ENCODE assay signal across 1 cellular context in the genomic region with DNA sequence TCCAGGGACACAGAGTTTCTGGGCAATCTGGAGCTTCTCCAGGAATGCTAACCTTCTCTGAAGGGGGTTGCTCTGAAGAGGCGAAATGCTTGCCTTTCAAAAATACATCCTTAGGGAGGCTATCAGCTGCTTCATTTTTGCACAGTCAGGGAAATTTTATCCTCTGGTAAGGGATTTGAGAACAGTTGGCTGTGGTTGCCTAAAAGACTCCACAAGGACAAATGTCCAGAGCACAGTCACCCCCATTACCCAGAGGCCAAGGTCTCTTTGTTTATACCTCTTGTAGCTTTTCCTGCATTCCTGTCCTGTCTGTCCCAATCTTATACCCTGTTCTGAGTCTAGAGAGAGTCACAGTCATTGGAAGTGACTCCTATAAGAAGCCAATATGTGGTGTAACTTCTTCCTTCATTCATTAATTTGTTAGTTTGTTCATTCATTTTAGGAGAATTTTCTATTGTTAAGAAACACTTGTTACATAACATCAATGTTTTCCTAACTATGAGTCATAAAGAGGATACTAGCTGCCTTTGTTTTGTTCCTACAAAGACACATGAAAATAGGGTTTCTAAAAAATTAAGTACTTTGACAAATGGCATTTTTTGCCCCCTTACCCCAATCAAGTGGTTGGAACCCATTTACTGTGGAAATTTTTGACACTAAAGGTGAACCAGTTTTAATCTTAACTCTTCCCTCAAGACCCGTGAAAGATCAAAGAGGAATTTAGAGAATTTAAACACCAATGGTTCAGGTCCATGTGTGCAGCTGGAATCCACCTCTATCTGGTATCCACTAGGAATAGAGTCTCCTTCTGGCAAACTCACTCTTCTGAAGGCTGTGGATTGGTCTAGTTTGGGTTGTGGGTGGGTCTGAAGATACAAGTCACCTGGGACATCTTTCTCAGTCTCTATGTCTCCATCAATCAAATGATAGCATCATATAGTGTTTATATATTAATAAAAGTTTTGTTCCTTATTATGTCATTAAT.
TF ChIP-seq lines count a peak whose summit lies in the region.

No MANE protein-coding gene starts in this region.

TF ChIP-seq in HepG2, 621 proteins besides CTCF, POLR2A, EP300 and RAD21 (continued from another document):
- TF ChIP-seq, protein P1, sequence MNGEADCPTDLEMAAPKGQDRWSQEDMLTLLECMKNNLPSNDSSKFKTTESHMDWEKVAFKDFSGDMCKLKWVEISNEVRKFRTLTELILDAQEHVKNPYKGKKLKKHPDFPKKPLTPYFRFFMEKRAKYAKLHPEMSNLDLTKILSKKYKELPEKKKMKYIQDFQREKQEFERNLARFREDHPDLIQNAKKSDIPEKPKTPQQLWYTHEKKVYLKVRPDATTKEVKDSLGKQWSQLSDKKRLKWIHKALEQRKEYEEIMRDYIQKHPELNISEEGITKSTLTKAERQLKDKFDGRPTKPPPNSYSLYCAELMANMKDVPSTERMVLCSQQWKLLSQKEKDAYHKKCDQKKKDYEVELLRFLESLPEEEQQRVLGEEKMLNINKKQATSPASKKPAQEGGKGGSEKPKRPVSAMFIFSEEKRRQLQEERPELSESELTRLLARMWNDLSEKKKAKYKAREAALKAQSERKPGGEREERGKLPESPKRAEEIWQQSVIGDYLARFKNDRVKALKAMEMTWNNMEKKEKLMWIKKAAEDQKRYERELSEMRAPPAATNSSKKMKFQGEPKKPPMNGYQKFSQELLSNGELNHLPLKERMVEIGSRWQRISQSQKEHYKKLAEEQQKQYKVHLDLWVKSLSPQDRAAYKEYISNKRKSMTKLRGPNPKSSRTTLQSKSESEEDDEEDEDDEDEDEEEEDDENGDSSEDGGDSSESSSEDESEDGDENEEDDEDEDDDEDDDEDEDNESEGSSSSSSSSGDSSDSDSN (CRISPR knock-in tag; IDR thresholded peaks at IDR 0.05) = no peak
- TF ChIP-seq, protein P2, sequence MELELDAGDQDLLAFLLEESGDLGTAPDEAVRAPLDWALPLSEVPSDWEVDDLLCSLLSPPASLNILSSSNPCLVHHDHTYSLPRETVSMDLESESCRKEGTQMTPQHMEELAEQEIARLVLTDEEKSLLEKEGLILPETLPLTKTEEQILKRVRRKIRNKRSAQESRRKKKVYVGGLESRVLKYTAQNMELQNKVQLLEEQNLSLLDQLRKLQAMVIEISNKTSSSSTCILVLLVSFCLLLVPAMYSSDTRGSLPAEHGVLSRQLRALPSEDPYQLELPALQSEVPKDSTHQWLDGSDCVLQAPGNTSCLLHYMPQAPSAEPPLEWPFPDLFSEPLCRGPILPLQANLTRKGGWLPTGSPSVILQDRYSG (CRISPR knock-in tag; IDR thresholded peaks at IDR 0.05) = no peak
- no peak for TF ChIP-seq ZBTB8A (CRISPR knock-in tag; IDR thresholded peaks at IDR 0.05; ENCODE audit: borderline replicate concordance, low read depth)
- TF ChIP-seq BCL6 (CRISPR knock-in tag; IDR thresholded peaks at IDR 0.05) = peak; percentile 41; the same call in 1 of the 2 replicates
- peak; percentile 29; the same call in 1 of the 2 replicates for TF ChIP-seq SALL1 (CRISPR knock-in tag; IDR thresholded peaks at IDR 0.05)
- no peak for TF ChIP-seq ZNF839 (CRISPR knock-in tag; IDR thresholded peaks at IDR 0.05; ENCODE audit: borderline replicate concordance)
- no peak for TF ChIP-seq SRSF1 (optimal IDR thresholded peaks at IDR 0.05; ENCODE audit: low read depth, low read length)
- peak; percentile 100 for TF ChIP-seq MAFF (IDR thresholded peaks at IDR 0.05; ENCODE audit: low read depth, low read length)
- no peak for TF ChIP-seq NFYB (CRISPR knock-in tag; IDR thresholded peaks at IDR 0.05)
- peak; percentile 90; the same call in 1 of the 2 replicates for TF ChIP-seq ESRRA (CRISPR knock-in tag; IDR thresholded peaks at IDR 0.05; ENCODE audit: low read depth)
- 0 out of 2 replicates have a peak, but pooled peaks have one; percentile 63 for TF ChIP-seq ZKSCAN8 (CRISPR knock-in tag; IDR thresholded peaks at IDR 0.05; ENCODE audit: borderline replicate concordance)
- TF ChIP-seq SOX5 (CRISPR knock-in tag; IDR thresholded peaks at IDR 0.05; ENCODE audit: borderline replicate concordance) = peak; percentile 91
- peak; percentile 36; the same call in 1 of the 2 replicates for TF ChIP-seq PPARG (CRISPR knock-in tag; conservative IDR thresholded peaks at IDR 0.05)
- no peak for TF ChIP-seq GABPA (IDR thresholded peaks at IDR 0.05; ENCODE audit: low read depth, low read length)
- TF ChIP-seq GABPA (CRISPR knock-in tag; IDR thresholded peaks at IDR 0.05; ENCODE audit: low read depth) = no peak; the same call in 1 of the 2 replicates
- TF ChIP-seq, protein P3, sequence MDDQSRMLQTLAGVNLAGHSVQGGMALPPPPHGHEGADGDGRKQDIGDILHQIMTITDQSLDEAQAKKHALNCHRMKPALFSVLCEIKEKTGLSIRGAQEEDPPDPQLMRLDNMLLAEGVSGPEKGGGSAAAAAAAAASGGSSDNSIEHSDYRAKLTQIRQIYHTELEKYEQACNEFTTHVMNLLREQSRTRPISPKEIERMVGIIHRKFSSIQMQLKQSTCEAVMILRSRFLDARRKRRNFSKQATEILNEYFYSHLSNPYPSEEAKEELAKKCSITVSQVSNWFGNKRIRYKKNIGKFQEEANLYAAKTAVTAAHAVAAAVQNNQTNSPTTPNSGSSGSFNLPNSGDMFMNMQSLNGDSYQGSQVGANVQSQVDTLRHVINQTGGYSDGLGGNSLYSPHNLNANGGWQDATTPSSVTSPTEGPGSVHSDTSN (CRISPR knock-in tag; IDR thresholded peaks at IDR 0.05; ENCODE audit: borderline replicate concordance) = no peak
- TF ChIP-seq RXRB (CRISPR knock-in tag; IDR thresholded peaks at IDR 0.05; ENCODE audit: borderline replicate concordance) = peak; percentile 76
- TF ChIP-seq SNAI1 (CRISPR knock-in tag; IDR thresholded peaks at IDR 0.05; ENCODE audit: borderline replicate concordance) = no peak
- peak; percentile 78 for TF ChIP-seq NR2F6 (IDR thresholded peaks at IDR 0.05)
- TF ChIP-seq NR2F6 (CRISPR knock-in tag; IDR thresholded peaks at IDR 0.05) = peak; percentile 79
- TF ChIP-seq TBP (CRISPR knock-in tag; IDR thresholded peaks at IDR 0.05) = no peak
- peak; percentile 70; the same call in 1 of the 2 replicates for TF ChIP-seq NCOA2 (CRISPR knock-in tag; IDR thresholded peaks at IDR 0.05)
- no peak for TF ChIP-seq ZNF788 (CRISPR knock-in tag; IDR thresholded peaks at IDR 0.05; ENCODE audit: borderline replicate concordance)
- no peak for TF ChIP-seq ZNF552 (CRISPR knock-in tag; IDR thresholded peaks at IDR 0.05; ENCODE audit: borderline replicate concordance)
- TF ChIP-seq, protein P4, sequence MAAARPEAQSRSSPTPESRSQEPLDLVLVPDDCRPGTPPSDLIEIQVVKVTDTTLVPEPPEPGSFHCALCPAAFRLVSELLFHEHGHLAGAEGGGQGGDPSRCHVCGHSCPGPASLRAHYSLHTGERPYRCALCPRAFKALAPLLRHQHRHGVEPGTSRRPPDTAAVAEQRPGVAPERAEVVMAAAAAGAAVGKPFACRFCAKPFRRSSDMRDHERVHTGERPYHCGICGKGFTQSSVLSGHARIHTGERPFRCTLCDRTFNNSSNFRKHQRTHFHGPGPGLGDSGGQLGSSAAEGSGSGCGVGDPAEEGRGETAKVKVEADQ (CRISPR knock-in tag; IDR thresholded peaks at IDR 0.05; ENCODE audit: borderline replicate concordance) = no peak
- TF ChIP-seq ZNF746 (CRISPR knock-in tag; IDR thresholded peaks at IDR 0.05) = no peak
- TF ChIP-seq, protein P5, sequence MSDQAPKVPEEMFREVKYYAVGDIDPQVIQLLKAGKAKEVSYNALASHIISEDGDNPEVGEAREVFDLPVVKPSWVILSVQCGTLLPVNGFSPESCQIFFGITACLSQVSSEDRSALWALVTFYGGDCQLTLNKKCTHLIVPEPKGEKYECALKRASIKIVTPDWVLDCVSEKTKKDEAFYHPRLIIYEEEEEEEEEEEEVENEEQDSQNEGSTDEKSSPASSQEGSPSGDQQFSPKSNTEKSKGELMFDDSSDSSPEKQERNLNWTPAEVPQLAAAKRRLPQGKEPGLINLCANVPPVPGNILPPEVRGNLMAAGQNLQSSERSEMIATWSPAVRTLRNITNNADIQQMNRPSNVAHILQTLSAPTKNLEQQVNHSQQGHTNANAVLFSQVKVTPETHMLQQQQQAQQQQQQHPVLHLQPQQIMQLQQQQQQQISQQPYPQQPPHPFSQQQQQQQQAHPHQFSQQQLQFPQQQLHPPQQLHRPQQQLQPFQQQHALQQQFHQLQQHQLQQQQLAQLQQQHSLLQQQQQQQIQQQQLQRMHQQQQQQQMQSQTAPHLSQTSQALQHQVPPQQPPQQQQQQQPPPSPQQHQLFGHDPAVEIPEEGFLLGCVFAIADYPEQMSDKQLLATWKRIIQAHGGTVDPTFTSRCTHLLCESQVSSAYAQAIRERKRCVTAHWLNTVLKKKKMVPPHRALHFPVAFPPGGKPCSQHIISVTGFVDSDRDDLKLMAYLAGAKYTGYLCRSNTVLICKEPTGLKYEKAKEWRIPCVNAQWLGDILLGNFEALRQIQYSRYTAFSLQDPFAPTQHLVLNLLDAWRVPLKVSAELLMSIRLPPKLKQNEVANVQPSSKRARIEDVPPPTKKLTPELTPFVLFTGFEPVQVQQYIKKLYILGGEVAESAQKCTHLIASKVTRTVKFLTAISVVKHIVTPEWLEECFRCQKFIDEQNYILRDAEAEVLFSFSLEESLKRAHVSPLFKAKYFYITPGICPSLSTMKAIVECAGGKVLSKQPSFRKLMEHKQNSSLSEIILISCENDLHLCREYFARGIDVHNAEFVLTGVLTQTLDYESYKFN (CRISPR knock-in tag; conservative IDR thresholded peaks at IDR 0.05) = peak; percentile 80; the same call in 1 of the 2 replicates
- peak; percentile 88 for TF ChIP-seq FOSL2 (CRISPR knock-in tag; IDR thresholded peaks at IDR 0.05)
- no peak for TF ChIP-seq ARID2 (CRISPR knock-in tag; IDR thresholded peaks at IDR 0.05; ENCODE audit: borderline replicate concordance)
- TF ChIP-seq, protein P6, sequence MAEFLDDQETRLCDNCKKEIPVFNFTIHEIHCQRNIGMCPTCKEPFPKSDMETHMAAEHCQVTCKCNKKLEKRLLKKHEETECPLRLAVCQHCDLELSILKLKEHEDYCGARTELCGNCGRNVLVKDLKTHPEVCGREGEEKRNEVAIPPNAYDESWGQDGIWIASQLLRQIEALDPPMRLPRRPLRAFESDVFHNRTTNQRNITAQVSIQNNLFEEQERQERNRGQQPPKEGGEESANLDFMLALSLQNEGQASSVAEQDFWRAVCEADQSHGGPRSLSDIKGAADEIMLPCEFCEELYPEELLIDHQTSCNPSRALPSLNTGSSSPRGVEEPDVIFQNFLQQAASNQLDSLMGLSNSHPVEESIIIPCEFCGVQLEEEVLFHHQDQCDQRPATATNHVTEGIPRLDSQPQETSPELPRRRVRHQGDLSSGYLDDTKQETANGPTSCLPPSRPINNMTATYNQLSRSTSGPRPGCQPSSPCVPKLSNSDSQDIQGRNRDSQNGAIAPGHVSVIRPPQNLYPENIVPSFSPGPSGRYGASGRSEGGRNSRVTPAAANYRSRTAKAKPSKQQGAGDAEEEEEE (CRISPR knock-in tag; IDR thresholded peaks at IDR 0.05; ENCODE audit: borderline replicate concordance) = no peak
- TF ChIP-seq ZNF33B (CRISPR knock-in tag; IDR thresholded peaks at IDR 0.05) = no peak
- no peak for TF ChIP-seq TAF1 (CRISPR knock-in tag; IDR thresholded peaks at IDR 0.05)
- TF ChIP-seq ZNF619 (CRISPR knock-in tag; IDR thresholded peaks at IDR 0.05) = no peak
- peak; percentile 37; the same call in 1 of the 2 replicates for TF ChIP-seq DPF2 (CRISPR knock-in tag; IDR thresholded peaks at IDR 0.05; ENCODE audit: borderline replicate concordance, low read depth)
- TF ChIP-seq AGO1 (IDR thresholded peaks at IDR 0.05; ENCODE audit: low read depth, low read length, poor library complexity, severe bottlenecking) = no peak
- no peak for TF ChIP-seq PHF20 (CRISPR knock-in tag; IDR thresholded peaks at IDR 0.05)
- TF ChIP-seq ZNF224 (CRISPR knock-in tag; IDR thresholded peaks at IDR 0.05) = no peak
TF ChIP-seq in HepG2: peak in this region for 72.
